Comparison of ENCODE assay signal across 16 cellular contexts in genomic region chr13:105007166-105007808, GRCh38.
"Had no signal": no experiment of that assay in that cellular context is flagged by ENCODE, and none has a peak within 500 bp of the region (broad histone marks: within the 10 kb centered on the region; RNA-seq: fewer than 3 reads in every experiment).

No MANE protein-coding gene starts in this region.

- H3K36me3 Mint-ChIP-seq: activated naive CD4-positive, alpha-beta T cell treated with anti-CD3 and anti-CD28 coated beads, Interleukin-2, amount 50 U/mL, for 72 hours; brain; stimulated activated memory B cell treated with anti-CD40 and anti-IgM and Interleukin-4, amounts not matched to agents 10 μg/mL and 1 μg/mL and 100 μg/mL, for 72 hours had no signal

- H3K27ac Mint-ChIP-seq: activated CD8-positive, alpha-beta T cell treated with anti-CD3 and anti-CD28 coated beads, Interleukin-2, amount 10 ng/mL, durations not matched to agents 7 days and 5 days; activated naive CD4-positive, alpha-beta T cell treated with anti-CD3 and anti-CD28 coated beads, Interleukin-2, amount 50 U/mL, for 72 hours; brain; nephron; stimulated activated memory B cell treated with anti-CD40 and anti-IgM and Interleukin-4, amounts not matched to agents 10 μg/mL and 1 μg/mL and 100 μg/mL, for 72 hours; T-helper 1 cell treated with Interleukin-12 subunit alpha and Interleukin-12 subunit beta and Interleukin-4 antibody, amounts not matched to agents 30 μg/mL and 1 μg/mL, for 36 hours had no signal

- H3K9me3 Mint-ChIP-seq: activated naive CD4-positive, alpha-beta T cell treated with anti-CD3 and anti-CD28 coated beads, Interleukin-2, amount 50 U/mL, for 72 hours; brain; nephron; stimulated activated memory B cell treated with anti-CD40 and anti-IgM and Interleukin-4, amounts not matched to agents 10 μg/mL and 1 μg/mL and 100 μg/mL, for 72 hours; T-helper 1 cell treated with Interleukin-12 subunit alpha and Interleukin-12 subunit beta and Interleukin-4 antibody, amounts not matched to agents 30 μg/mL and 1 μg/mL, for 36 hours had no signal

- DNase-seq: activated CD4-positive, alpha-beta T cell treated with anti-CD3 and anti-CD28 coated beads, Interleukin-2, amount 50 U/mL, for 1 hour; activated CD4-positive, CD25-positive, alpha-beta regulatory T cell treated with anti-CD3 and anti-CD28 coated beads, Interleukin-2, amount 50 U/mL, for 72 hours; activated CD8-positive, alpha-beta T cell treated with anti-CD3 and anti-CD28 coated beads, Interleukin-2, amount 10 ng/mL, durations not matched to agents 7 days and 5 days; activated T-cell treated with anti-CD3 and anti-CD28 coated beads, Interleukin-2, amount 50 U/mL, for 1 hour; aorta; foreskin keratinocyte; hypothalamus; right lobe of liver; stimulated activated CD4-positive, alpha-beta T cell treated with anti-CD3 and anti-CD28 coated beads, Interleukin-2, amount 100 ng/mL, for 24 hours; stomach; T1000 had no signal

- H3K27me3 Mint-ChIP-seq: brain; stimulated activated memory B cell treated with anti-CD40 and anti-IgM and Interleukin-4, amounts not matched to agents 10 μg/mL and 1 μg/mL and 100 μg/mL, for 72 hours had no signal

- H3K4me1 Mint-ChIP-seq: brain; stimulated activated memory B cell treated with anti-CD40 and anti-IgM and Interleukin-4, amounts not matched to agents 10 μg/mL and 1 μg/mL and 100 μg/mL, for 72 hours had no signal

- H3K4me3 Mint-ChIP-seq: activated CD8-positive, alpha-beta T cell treated with anti-CD3 and anti-CD28 coated beads, Interleukin-2, amount 10 ng/mL, durations not matched to agents 7 days and 5 days; brain; nephron; stimulated activated memory B cell treated with anti-CD40 and anti-IgM and Interleukin-4, amounts not matched to agents 10 μg/mL and 1 μg/mL and 100 μg/mL, for 72 hours; T-helper 1 cell treated with Interleukin-12 subunit alpha and Interleukin-12 subunit beta and Interleukin-4 antibody, amounts not matched to agents 30 μg/mL and 1 μg/mL, for 36 hours had no signal

- ATAC-seq: activated CD8-positive, alpha-beta T cell treated with anti-CD3 and anti-CD28 coated beads, Interleukin-2, amount 10 ng/mL, durations not matched to agents 7 days and 5 days; activated naive CD4-positive, alpha-beta T cell treated with anti-CD3 and anti-CD28 coated beads, Interleukin-2, amount 50 U/mL, for 72 hours; foreskin keratinocyte; right lobe of liver; stimulated activated memory B cell treated with anti-CD40 and anti-IgM and Interleukin-4, amounts not matched to agents 10 μg/mL and 1 μg/mL and 100 μg/mL, for 72 hours had no signal
